In the genomic region with DNA sequence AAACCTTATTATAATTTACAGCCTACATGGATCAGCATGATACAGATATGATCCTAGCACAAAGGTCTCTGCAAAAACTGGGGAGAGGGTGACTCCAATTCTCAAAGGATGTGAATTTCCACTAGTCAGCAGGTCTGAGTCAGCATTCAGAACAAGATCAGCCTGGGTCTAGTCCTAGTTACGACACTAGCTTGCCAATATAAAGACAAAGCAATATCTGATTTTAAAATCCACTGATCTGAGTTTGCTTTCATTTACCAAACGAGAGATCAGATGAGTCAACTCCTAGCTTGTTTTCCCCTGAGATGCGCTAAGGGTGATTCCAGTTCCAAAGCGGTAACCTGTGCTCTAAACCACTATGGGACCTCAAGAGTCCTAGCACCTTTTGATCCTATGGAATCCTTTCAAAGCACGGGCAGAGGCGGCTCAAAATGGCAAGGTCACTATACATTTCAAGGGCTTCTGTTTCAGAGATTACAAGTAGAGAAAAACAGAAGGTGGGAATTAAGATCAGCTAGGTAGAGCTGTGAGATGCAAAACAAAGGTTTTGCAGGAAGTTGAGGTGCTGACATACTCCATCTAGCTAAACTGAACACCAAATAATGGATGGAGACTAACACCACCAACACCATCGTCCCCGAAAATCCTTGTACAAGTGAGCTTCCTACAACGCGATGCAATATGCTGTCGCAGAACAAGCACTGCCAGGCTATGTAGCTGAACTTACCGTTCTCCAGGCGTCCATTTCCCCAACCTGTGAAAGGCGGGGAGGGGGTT, we compare ENCODE assay signal across 2 cellular contexts.
TF ChIP-seq lines count a peak whose summit lies in the region.

No MANE protein-coding gene starts in this region.

TF ChIP-seq in K562, 482 proteins besides CTCF, POLR2A, EP300 and RAD21 (continued from another document and continues in another):
- TF ChIP-seq RNF219 (CRISPR knock-in tag; IDR thresholded peaks at IDR 0.05) (no peak), MEIS2 (IDR thresholded peaks at IDR 0.05; ENCODE audit: partially characterized antibody) (no peak), THAP7 (CRISPR knock-in tag; IDR thresholded peaks at IDR 0.05) (no peak), ZFP36 (IDR thresholded peaks at IDR 0.05; ENCODE audit: low read depth, low read length, partially characterized antibody) (no peak), NFE2L1 (tag; IDR thresholded peaks at IDR 0.05; ENCODE audit: borderline replicate concordance, low read depth) (no peak), FOSL1 (tag; conservative IDR thresholded peaks at IDR 0.05) (peak; percentile 48; the same call in 1 of the 2 replicates), KAT7 (CRISPR knock-in tag; IDR thresholded peaks at IDR 0.05; ENCODE audit: borderline replicate concordance) (no peak), ARID3A (IDR thresholded peaks at IDR 0.05; ENCODE audit: borderline replicate concordance, low read depth, low read length) (no peak), MTA2 (IDR thresholded peaks at IDR 0.05; ENCODE audit: low read depth) (no peak), HNRNPLL (IDR thresholded peaks at IDR 0.05; ENCODE audit: low read depth, low read length, poor library complexity, severe bottlenecking) (no peak), ARNT (IDR thresholded peaks at IDR 0.05) (no peak), MAFG (tag; conservative IDR thresholded peaks at IDR 0.05) (peak; percentile 95), ZNF444 (CRISPR knock-in tag; IDR thresholded peaks at IDR 0.05) (no peak)
- TF ChIP-seq, protein P1, sequence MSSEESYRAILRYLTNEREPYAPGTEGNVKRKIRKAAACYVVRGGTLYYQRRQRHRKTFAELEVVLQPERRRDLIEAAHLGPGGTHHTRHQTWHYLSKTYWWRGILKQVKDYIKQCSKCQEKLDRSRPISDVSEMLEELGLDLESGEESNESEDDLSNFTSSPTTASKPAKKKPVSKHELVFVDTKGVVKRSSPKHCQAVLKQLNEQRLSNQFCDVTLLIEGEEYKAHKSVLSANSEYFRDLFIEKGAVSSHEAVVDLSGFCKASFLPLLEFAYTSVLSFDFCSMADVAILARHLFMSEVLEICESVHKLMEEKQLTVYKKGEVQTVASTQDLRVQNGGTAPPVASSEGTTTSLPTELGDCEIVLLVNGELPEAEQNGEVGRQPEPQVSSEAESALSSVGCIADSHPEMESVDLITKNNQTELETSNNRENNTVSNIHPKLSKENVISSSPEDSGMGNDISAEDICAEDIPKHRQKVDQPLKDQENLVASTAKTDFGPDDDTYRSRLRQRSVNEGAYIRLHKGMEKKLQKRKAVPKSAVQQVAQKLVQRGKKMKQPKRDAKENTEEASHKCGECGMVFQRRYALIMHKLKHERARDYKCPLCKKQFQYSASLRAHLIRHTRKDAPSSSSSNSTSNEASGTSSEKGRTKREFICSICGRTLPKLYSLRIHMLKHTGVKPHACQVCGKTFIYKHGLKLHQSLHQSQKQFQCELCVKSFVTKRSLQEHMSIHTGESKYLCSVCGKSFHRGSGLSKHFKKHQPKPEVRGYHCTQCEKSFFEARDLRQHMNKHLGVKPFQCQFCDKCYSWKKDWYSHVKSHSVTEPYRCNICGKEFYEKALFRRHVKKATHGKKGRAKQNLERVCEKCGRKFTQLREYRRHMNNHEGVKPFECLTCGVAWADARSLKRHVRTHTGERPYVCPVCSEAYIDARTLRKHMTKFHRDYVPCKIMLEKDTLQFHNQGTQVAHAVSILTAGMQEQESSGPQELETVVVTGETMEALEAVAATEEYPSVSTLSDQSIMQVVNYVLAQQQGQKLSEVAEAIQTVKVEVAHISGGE (CRISPR knock-in tag; IDR thresholded peaks at IDR 0.05): no peak

TF ChIP-seq in HepG2, 621 proteins besides CTCF, POLR2A, EP300 and RAD21 (continued from another document):
- TF ChIP-seq RERE (CRISPR knock-in tag; IDR thresholded peaks at IDR 0.05; ENCODE audit: low read depth) (no peak), MNT (IDR thresholded peaks at IDR 0.05) (no peak), SSRP1 (CRISPR knock-in tag; IDR thresholded peaks at IDR 0.05) (no peak), TBL1XR1 (IDR thresholded peaks at IDR 0.05; ENCODE audit: borderline replicate concordance, low read length, partially characterized antibody) (no peak), ZNF138 (CRISPR knock-in tag; IDR thresholded peaks at IDR 0.05; ENCODE audit: low read depth) (no peak), NFYC (CRISPR knock-in tag; IDR thresholded peaks at IDR 0.05) (no peak)
- TF ChIP-seq, protein P2, sequence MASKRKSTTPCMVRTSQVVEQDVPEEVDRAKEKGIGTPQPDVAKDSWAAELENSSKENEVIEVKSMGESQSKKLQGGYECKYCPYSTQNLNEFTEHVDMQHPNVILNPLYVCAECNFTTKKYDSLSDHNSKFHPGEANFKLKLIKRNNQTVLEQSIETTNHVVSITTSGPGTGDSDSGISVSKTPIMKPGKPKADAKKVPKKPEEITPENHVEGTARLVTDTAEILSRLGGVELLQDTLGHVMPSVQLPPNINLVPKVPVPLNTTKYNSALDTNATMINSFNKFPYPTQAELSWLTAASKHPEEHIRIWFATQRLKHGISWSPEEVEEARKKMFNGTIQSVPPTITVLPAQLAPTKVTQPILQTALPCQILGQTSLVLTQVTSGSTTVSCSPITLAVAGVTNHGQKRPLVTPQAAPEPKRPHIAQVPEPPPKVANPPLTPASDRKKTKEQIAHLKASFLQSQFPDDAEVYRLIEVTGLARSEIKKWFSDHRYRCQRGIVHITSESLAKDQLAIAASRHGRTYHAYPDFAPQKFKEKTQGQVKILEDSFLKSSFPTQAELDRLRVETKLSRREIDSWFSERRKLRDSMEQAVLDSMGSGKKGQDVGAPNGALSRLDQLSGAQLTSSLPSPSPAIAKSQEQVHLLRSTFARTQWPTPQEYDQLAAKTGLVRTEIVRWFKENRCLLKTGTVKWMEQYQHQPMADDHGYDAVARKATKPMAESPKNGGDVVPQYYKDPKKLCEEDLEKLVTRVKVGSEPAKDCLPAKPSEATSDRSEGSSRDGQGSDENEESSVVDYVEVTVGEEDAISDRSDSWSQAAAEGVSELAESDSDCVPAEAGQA (IDR thresholded peaks at IDR 0.05; ENCODE audit: low read depth): no peak
- TF ChIP-seq, protein P2 (CRISPR knock-in tag; IDR thresholded peaks at IDR 0.05; ENCODE audit: borderline replicate concordance): no peak
